In genomic region chr12:27818421-27818918, GRCh38 we compare ENCODE assay signal across 1 cellular context.
TF ChIP-seq lines count a peak whose summit lies in the region.

No MANE protein-coding gene starts in this region.

TF ChIP-seq in K562, 482 proteins besides CTCF, POLR2A, EP300 and RAD21 (continued from another document and continues in another):
- TF ChIP-seq ZBTB43 (CRISPR knock-in tag; IDR thresholded peaks at IDR 0.05) (no peak), ZNF717 (CRISPR knock-in tag; IDR thresholded peaks at IDR 0.05) (no peak), ZNF280B (CRISPR knock-in tag; IDR thresholded peaks at IDR 0.05) (no peak), MXD1 (CRISPR knock-in tag; IDR thresholded peaks at IDR 0.05; ENCODE audit: borderline replicate concordance, poor library complexity, severe bottlenecking) (peak; percentile 67), RBM15 (IDR thresholded peaks at IDR 0.05; ENCODE audit: insufficient read depth, low read length) (no peak), RNF2 (IDR thresholded peaks at IDR 0.05) (no peak), BCL6 (CRISPR knock-in tag; IDR thresholded peaks at IDR 0.05) (no peak), HLTF (IDR thresholded peaks at IDR 0.05) (no peak), MECOM (CRISPR knock-in tag; IDR thresholded peaks at IDR 0.05) (peak; percentile 89), POLR2AphosphoS5 (IDR thresholded peaks at IDR 0.05; ENCODE audit: control insufficient read depth, insufficient read depth, low read depth, low read length) (no peak), ZBTB40 (IDR thresholded peaks at IDR 0.05) (no peak), ZBTB40 (CRISPR knock-in tag; IDR thresholded peaks at IDR 0.05) (no peak), ZNF589 (CRISPR knock-in tag; IDR thresholded peaks at IDR 0.05; ENCODE audit: low read depth) (peak; percentile 87), YBX1 (IDR thresholded peaks at IDR 0.05) (no peak), ZNF217 (CRISPR knock-in tag; IDR thresholded peaks at IDR 0.05) (no peak), NFIC (IDR thresholded peaks at IDR 0.05) (no peak), PBX2 (CRISPR knock-in tag; IDR thresholded peaks at IDR 0.05; ENCODE audit: low read depth) (no peak), PBX2 (tag; conservative IDR thresholded peaks at IDR 0.05; ENCODE audit: low read depth) (0 out of 2 replicates have a peak, but pooled peaks have one; percentile 28), FOXK2 (conservative IDR thresholded peaks at IDR 0.05 in 1 of 2, IDR thresholded peaks at IDR 0.05 in 1 of 2; ENCODE audit: low read depth in 2 of 2) (no peak), BCOR (IDR thresholded peaks at IDR 0.05) (no peak), JUND (IDR thresholded peaks at IDR 0.05; ENCODE audit: borderline replicate concordance, low read depth, low read length) (no peak), JUND (tag; IDR thresholded peaks at IDR 0.05; ENCODE audit: borderline replicate concordance, low read depth, low read length) (peak; percentile 49; the same call in 1 of the 3 replicates), IFI16 (CRISPR knock-in tag; IDR thresholded peaks at IDR 0.05) (peak; percentile 82; the same call in 1 of the 2 replicates), SMAD2 (IDR thresholded peaks at IDR 0.05; ENCODE audit: low read depth, low read length) (no peak), BCLAF1 (IDR thresholded peaks at IDR 0.05; ENCODE audit: borderline replicate concordance in 1 of 2, control insufficient read depth in 1 of 2, low read depth in 2 of 2, low read length in 1 of 2) (no peak), MED1 (CRISPR knock-in tag; IDR thresholded peaks at IDR 0.05; ENCODE audit: borderline replicate concordance) (no peak), ARHGAP35 (IDR thresholded peaks at IDR 0.05; ENCODE audit: partially characterized antibody) (no peak), GATAD2A (IDR thresholded peaks at IDR 0.05) (peak; percentile 70; the same call in 1 of the 2 replicates), TEAD1 (CRISPR knock-in tag; IDR thresholded peaks at IDR 0.05) (peak in 1 of 2 experiments; percentile 91; a peak in 2 of 4 replicates), MCM5 (IDR thresholded peaks at IDR 0.05; ENCODE audit: low read depth) (no peak), SMAD4 (CRISPR knock-in tag; conservative IDR thresholded peaks at IDR 0.05) (peak; percentile 96), FOXJ3 (CRISPR knock-in tag; IDR thresholded peaks at IDR 0.05) (no peak), CHCHD3 (CRISPR knock-in tag; IDR thresholded peaks at IDR 0.05) (no peak), ZBTB33 (CRISPR knock-in tag; IDR thresholded peaks at IDR 0.05) (no peak), MAX (CRISPR knock-in tag; IDR thresholded peaks at IDR 0.05) (no peak), CEBPG (CRISPR knock-in tag; IDR thresholded peaks at IDR 0.05) (no peak), CEBPG (tag; conservative IDR thresholded peaks at IDR 0.05 in 1 of 2, IDR thresholded peaks at IDR 0.05 in 1 of 2) (no peak), ZZZ3 (IDR thresholded peaks at IDR 0.05) (no peak), CBX2 (IDR thresholded peaks at IDR 0.05; ENCODE audit: insufficient read depth, low read length, poor library complexity, severe bottlenecking) (no peak), HMBOX1 (IDR thresholded peaks at IDR 0.05) (no peak)
